ENCODE assay signal across 22 cellular contexts in the genomic region with DNA sequence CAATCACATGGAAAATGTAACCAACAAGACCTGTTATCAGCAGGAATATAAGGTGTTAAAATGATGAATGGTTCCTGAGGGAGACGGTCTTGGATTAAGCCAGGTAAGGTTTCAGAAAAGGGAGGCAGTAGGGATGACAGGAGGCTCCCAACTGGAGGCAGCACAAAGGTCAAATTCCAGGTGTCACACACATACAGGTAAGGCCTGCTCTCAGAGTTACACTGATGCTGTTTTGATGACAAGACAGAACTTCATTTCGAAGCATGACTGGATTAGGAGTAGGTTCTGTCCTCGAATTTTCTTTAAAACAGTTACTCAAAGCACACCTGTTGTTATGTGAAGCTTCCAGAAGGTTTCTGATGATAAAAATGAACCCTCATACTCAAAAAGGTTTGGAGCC. TPM values are rescaled to one million over a fixed set of nuclear protein-coding genes. Genes with fewer than 3 reads are reported as not detected.
DNase-seq lines count a peak whose midpoint lies in the region; ATAC-seq, FAIRE-seq and TF ChIP-seq lines count a peak whose summit lies in the region.
"Had no signal": no experiment of that assay in that cellular context is flagged by ENCODE, and none has a peak within 500 bp of the region (broad histone marks: within the 10 kb centered on the region; RNA-seq: fewer than 3 reads in every experiment).

No MANE protein-coding gene starts in this region.

- H4K20me1 ChIP-seq in Karpas-422 (ENCODE audit: insufficient read depth, low read depth, low read length) (peaks cover 49% of the 10 kb centered on the region), osteoblast (ENCODE audit: insufficient read depth, low read length) (peaks cover 100% of the 10 kb centered on the region), MM.1S (ENCODE audit: insufficient read depth, low read length) (peaks cover 91% of the 10 kb centered on the region)

- H3K4me3 Mint-ChIP-seq in activated T-cell treated with anti-CD3 and anti-CD28 coated beads, Interleukin-2, amount 50 U/mL, for 24 hours, result no peak overlapping the region
- no peak overlapping the region for H3K4me3 Mint-ChIP-seq in activated T-cell treated with anti-CD3 and anti-CD28 coated beads, Interleukin-2, amount 50 U/mL, for 72 hours
- H3K4me3 Mint-ChIP-seq: CD14-positive monocyte had no signal

- H3K27ac Mint-ChIP-seq in activated T-cell treated with anti-CD3 and anti-CD28 coated beads, Interleukin-2, amount 50 U/mL, for 24 hours, result peak overlapping the region; percentile 68
- H3K27ac Mint-ChIP-seq in activated T-cell treated with anti-CD3 and anti-CD28 coated beads, Interleukin-2, amount 50 U/mL, for 72 hours, result no peak overlapping the region

- H3K9me3 ChIP-seq in Karpas-422 (ENCODE audit: low read length) (no peaks in the 10 kb centered on the region), small intestine (ENCODE audit: control insufficient read depth, low read depth) (no peaks in the 10 kb centered on the region), osteoblast (ENCODE audit: low read depth, low read length) (no peaks in the 10 kb centered on the region), MM.1S (replicated peaks; ENCODE audit: insufficient read depth, low read length) (no peaks in the 10 kb centered on the region)
- H3K9me3 ChIP-seq: A549, Caco-2, MG63 had no signal

- peaks cover 100% of the 10 kb centered on the region for H3K79me2 ChIP-seq in Karpas-422 (ENCODE audit: low read length)
- peaks cover 100% of the 10 kb centered on the region for H3K79me2 ChIP-seq in osteoblast (ENCODE audit: insufficient read depth, low read length)
- H3K79me2 ChIP-seq in MM.1S (ENCODE audit: low read length), result peaks cover 100% of the 10 kb centered on the region

- H3K27ac ChIP-seq in Karpas-422 (ENCODE audit: low read length) (peak overlapping the region; percentile 97), small intestine (ENCODE audit: low read depth in 1 of 2, low read length in 1 of 2) (no peak overlapping the region), osteoblast (ENCODE audit: low read depth, low read length) (no peak overlapping the region), MM.1S (ENCODE audit: low read length) (no peak overlapping the region)
- H3K27ac ChIP-seq: A549, HL-60, KMS-11, SK-N-MC had no signal

- no peaks in the 10 kb centered on the region for H3K27me3 ChIP-seq in Karpas-422 (ENCODE audit: low read length)
- no peaks in the 10 kb centered on the region for H3K27me3 ChIP-seq in small intestine (ENCODE audit: control insufficient read depth in 2 of 2, insufficient read depth in 2 of 2, low read length in 2 of 2)
- no peaks in the 10 kb centered on the region for H3K27me3 ChIP-seq in osteoblast (ENCODE audit: insufficient read depth, low read length)
- H3K27me3 ChIP-seq in MM.1S (replicated peaks; ENCODE audit: insufficient read depth, low read length), result no peaks in the 10 kb centered on the region
- H3K27me3 ChIP-seq: MG63 had no signal

- peaks cover 89% of the 10 kb centered on the region for H3K4me1 Mint-ChIP-seq in activated T-cell treated with anti-CD3 and anti-CD28 coated beads, Interleukin-2, amount 50 U/mL, for 24 hours (ENCODE audit: low read depth)
- peaks cover 73% of the 10 kb centered on the region for H3K4me1 Mint-ChIP-seq in activated T-cell treated with anti-CD3 and anti-CD28 coated beads, Interleukin-2, amount 50 U/mL, for 72 hours (ENCODE audit: low read depth)

- no peak for ATAC-seq in activated T-cell treated with anti-CD3 and anti-CD28 coated beads, Interleukin-2, amount 50 U/mL, for 72 hours (replicated peaks in 1 of 2)
- ATAC-seq in left colon, result peak; percentile 61
- ATAC-seq: A549, GM12878 had no signal

- H2AFZ ChIP-seq in Karpas-422 (ENCODE audit: low read length) (no peak overlapping the region), osteoblast (ENCODE audit: low read length) (no peak overlapping the region), MM.1S (ENCODE audit: low read length) (no peak overlapping the region)

- intact Hi-C loops in left colon (cut with DNase I, micrococcal nuclease), result no loop called here

- no peaks in the 10 kb centered on the region for H3K9me2 ChIP-seq in Karpas-422 (replicated peaks; ENCODE audit: insufficient read depth, low read length)
- no peaks in the 10 kb centered on the region for H3K9me2 ChIP-seq in MM.1S (replicated peaks; ENCODE audit: insufficient read depth, low read length)

- H3K4me2 ChIP-seq in Karpas-422 (ENCODE audit: low read depth, low read length, poor library complexity, severe bottlenecking) (peak overlapping the region; percentile 68), osteoblast (ENCODE audit: insufficient read depth, low read length) (no peak overlapping the region), MM.1S (ENCODE audit: low read depth, low read length) (no peak overlapping the region)
- H3K4me2 ChIP-seq: A549, KMS-11 had no signal

- DNase-seq in activated T-cell treated with anti-CD3 and anti-CD28 coated beads, Interleukin-2, amount 50 U/mL, for 24 hours, result no peak
- no peak for DNase-seq in activated T-cell treated with anti-CD3 and anti-CD28 coated beads, Interleukin-2, amount 50 U/mL, for 72 hours
- DNase-seq in Karpas-422, result no peak
- no peak for DNase-seq in left colon
- peak; percentile 55 for DNase-seq in small intestine
- no peak for DNase-seq in osteoblast (ENCODE audit: insufficient read length, low spot score, missing footprints)
- no peak for DNase-seq in germinal center (ENCODE audit: low spot score)
- no peak for DNase-seq in MM.1S
- DNase-seq: DMS53; MG63; NCI-H187 treated with DMSO at 0.1 percent for 48 hours; NCI-H345; NCI-H526 treated with DMSO at 0.1 percent for 48 hours; NK-92 treated with Interleukin-12 subunit alpha and Interleukin-12 subunit beta, amount 100 ng/mL, for 24 hours had no signal

- FAIRE-seq in small intestine (lab: Jason Lieb, UNC), result no peak
- FAIRE-seq: A549, GM12878, GM18507 had no signal

- H3K9ac ChIP-seq in Karpas-422 (ENCODE audit: low read length) (peak overlapping the region; percentile 73), MM.1S (ENCODE audit: low read length) (no peak overlapping the region)
- H3K9ac ChIP-seq: KMS-11 had no signal

- H3K36me3 ChIP-seq in Karpas-422 (ENCODE audit: insufficient read depth, low read length) (peaks cover 14% of the 10 kb centered on the region), small intestine (ENCODE audit: control insufficient read depth in 2 of 2, insufficient read depth in 2 of 2, low read length in 2 of 2) (peaks cover 3 to 5% of the 10 kb centered on the region in 2 donors), osteoblast (ENCODE audit: insufficient read depth, low read length) (peaks cover 27% of the 10 kb centered on the region), MM.1S (replicated peaks; ENCODE audit: insufficient read depth, low read length) (no peaks in the 10 kb centered on the region; the same call in 1 of the 2 replicates)

- H3F3A ChIP-seq in MM.1S (ENCODE audit: insufficient read depth, low read length), result peaks cover 7% of the 10 kb centered on the region; the same call in 1 of the 2 replicates

- peaks cover 100% of the 10 kb centered on the region for H3K4me1 ChIP-seq in Karpas-422 (ENCODE audit: low read length)
- H3K4me1 ChIP-seq in small intestine (ENCODE audit: control insufficient read depth in 2 of 2, insufficient read depth in 1 of 2, low read depth in 1 of 2, low read length in 1 of 2), result peaks cover 2 to 9% of the 10 kb centered on the region in 2 donors
- H3K4me1 ChIP-seq in osteoblast (ENCODE audit: insufficient read depth, low read length), result peaks cover 8% of the 10 kb centered on the region
- peaks cover 20% of the 10 kb centered on the region for H3K4me1 ChIP-seq in MM.1S (ENCODE audit: low read length)
- H3K4me1 ChIP-seq: A549 had no signal

- H3K27me3 Mint-ChIP-seq in activated T-cell treated with anti-CD3 and anti-CD28 coated beads, Interleukin-2, amount 50 U/mL, for 24 hours, result no peaks in the 10 kb centered on the region
- H3K27me3 Mint-ChIP-seq in activated T-cell treated with anti-CD3 and anti-CD28 coated beads, Interleukin-2, amount 50 U/mL, for 72 hours (ENCODE audit: low read depth), result no peaks in the 10 kb centered on the region

- H3K36me3 Mint-ChIP-seq in activated T-cell treated with anti-CD3 and anti-CD28 coated beads, Interleukin-2, amount 50 U/mL, for 24 hours (ENCODE audit: low read depth), result peaks cover 42% of the 10 kb centered on the region
- peaks cover under 1 to 6% of the 10 kb centered on the region in 2 donors for H3K36me3 Mint-ChIP-seq in activated T-cell treated with anti-CD3 and anti-CD28 coated beads, Interleukin-2, amount 50 U/mL, for 72 hours (ENCODE audit: insufficient read depth in 2 of 2)

- H3K4me3 ChIP-seq in Karpas-422 (ENCODE audit: low read length) (peak overlapping the region; percentile 58; the same call in 1 of the 2 replicates), small intestine (ENCODE audit: low read depth in 1 of 2, low read length in 2 of 2) (no peak overlapping the region), osteoblast (ENCODE audit: insufficient read depth, low read length) (no peak overlapping the region), MM.1S (ENCODE audit: low read length) (no peak overlapping the region)
- H3K4me3 ChIP-seq: A549, GM12878, MG63, SK-N-MC had no signal

- WGBS in small intestine, 3 donors, result 29 to 66% (median 36%) methylated on average over 3 of the region's 3 CpGs

- H3K9me3 Mint-ChIP-seq in activated T-cell treated with anti-CD3 and anti-CD28 coated beads, Interleukin-2, amount 50 U/mL, for 24 hours, result no peaks in the 10 kb centered on the region
- no peaks in the 10 kb centered on the region for H3K9me3 Mint-ChIP-seq in activated T-cell treated with anti-CD3 and anti-CD28 coated beads, Interleukin-2, amount 50 U/mL, for 72 hours
- H3K9me3 Mint-ChIP-seq: CD14-positive monocyte had no signal

- TF ChIP-seq CTCF in osteoblast (IDR thresholded peaks at IDR 0.05; ENCODE audit: extremely low read depth, low read depth, low read length) (no peak), MM.1S (IDR thresholded peaks at IDR 0.05; ENCODE audit: low read length) (no peak)

RNA-seq across cellular contexts. Expression of gene MED26, which starts 7.4 kb away (rescaled TPM):
- total RNA-seq in activated T-cell treated with anti-CD3 and anti-CD28 coated beads, Interleukin-2, amount 50 U/mL, for 72 hours, result 10 to 100 TPM; 18.6 to 20.2 TPM
- total RNA-seq in Karpas-422 (2014; rRNA removed; shearing (Covaris generic); ENCODE audit: low replicate concordance), result 15.0 and 23.7 TPM in 2 replicates
- total RNA-seq in left colon, result 10 to 100 TPM in 1 of 2 donors, 1 to 10 TPM in 1; 9.0 to 10.4 TPM
- 1 to 10 TPM; 4.6 to 5.5 (median 5.4) TPM for polyA plus RNA-seq in small intestine
- total RNA-seq in osteoblast, result 5.8 and 6.5 TPM in 2 replicates

RNA-seq across cellular contexts. Expression of gene SMIM7, which starts 39.4 kb away (rescaled TPM):
- total RNA-seq in activated T-cell treated with anti-CD3 and anti-CD28 coated beads, Interleukin-2, amount 50 U/mL, for 72 hours, result 10 to 100 TPM; 75.8 to 81.1 TPM
- 59.8 and 62.0 TPM in 2 replicates for total RNA-seq in Karpas-422 (2014; rRNA removed; shearing (Covaris generic); ENCODE audit: low replicate concordance)
- 10 to 100 TPM; 70.7 to 75.0 TPM for total RNA-seq in left colon
- 10 to 100 TPM; 59.9 to 76.0 (median 75.7) TPM for polyA plus RNA-seq in small intestine
- total RNA-seq in osteoblast, result 57.8 and 60.1 TPM in 2 replicates

RNA-seq across cellular contexts. Expression of gene TMEM38A, which starts 40.4 kb away (rescaled TPM):
- 1 to 10 TPM; 1.6 to 2.6 TPM for total RNA-seq in activated T-cell treated with anti-CD3 and anti-CD28 coated beads, Interleukin-2, amount 50 U/mL, for 72 hours
- total RNA-seq in Karpas-422 (2014; rRNA removed; shearing (Covaris generic); ENCODE audit: low replicate concordance), result 12.9 and 21.2 TPM in 2 replicates
- 1 to 10 TPM; 6.4 to 9.1 TPM for total RNA-seq in left colon
- polyA plus RNA-seq in small intestine, result 1 to 10 TPM; 2.7 to 3.6 (median 3.6) TPM
- total RNA-seq in osteoblast, result 2.4 and 2.5 TPM in 2 replicates

RNA-seq across cellular contexts. Expression of gene SLC35E1, which starts 48.4 kb away (rescaled TPM):
- 10 to 100 TPM; 36.5 to 39.5 TPM for total RNA-seq in activated T-cell treated with anti-CD3 and anti-CD28 coated beads, Interleukin-2, amount 50 U/mL, for 72 hours
- 33.5 and 39.4 TPM in 2 replicates for total RNA-seq in Karpas-422 (2014; rRNA removed; shearing (Covaris generic); ENCODE audit: low replicate concordance)
- total RNA-seq in left colon (10 to 100 TPM; 35.8 to 37.7 TPM), osteoblast (38.0 and 41.5 TPM in 2 replicates)
- polyA plus RNA-seq in small intestine, result 10 to 100 TPM; 14.5 to 19.6 (median 17.8) TPM
